14 cellular contexts compared by ENCODE assay signal in genomic region chr20:4862661-4863060, GRCh38. TPM values are rescaled to one million over a fixed set of nuclear protein-coding genes. Genes with fewer than 3 reads are reported as not detected.
A peak's percentile ranks its signal among the peaks of the same experiment; 100 is the strongest.
DNase-seq lines count a peak whose midpoint lies in the region; ATAC-seq and TF ChIP-seq lines count a peak whose summit lies in the region.
"Had no signal": no experiment of that assay in that cellular context is flagged by ENCODE, and none has a peak within 500 bp of the region (broad histone marks: within the 10 kb centered on the region; RNA-seq: fewer than 3 reads in every experiment).

No MANE protein-coding gene starts in this region.

- H3K9me3 Mint-ChIP-seq in endodermal cell = no peaks in the 10 kb centered on the region
- no peaks in the 10 kb centered on the region for H3K9me3 Mint-ChIP-seq in nephron progenitor cell
- H3K9me3 Mint-ChIP-seq in stimulated activated naive B cell treated with anti-CD40 and anti-IgM and Interleukin-4, amounts not matched to agents 10 μg/mL and 1 μg/mL and 100 μg/mL, for 72 hours = no peaks in the 10 kb centered on the region
- H3K9me3 Mint-ChIP-seq in CD8-positive, alpha-beta memory T cell = no peaks in the 10 kb centered on the region
- H3K9me3 Mint-ChIP-seq in activated CD8-positive, alpha-beta memory T cell treated with anti-CD3 and anti-CD28 coated beads, Interleukin-2, amount 10 ng/mL, durations not matched to agents 7 days and 5 days (ENCODE audit: low read depth) = no peaks in the 10 kb centered on the region
- H3K9me3 Mint-ChIP-seq: CD4-positive, alpha-beta memory T cell; GM23338; H9 had no signal

- H3K4me1 Mint-ChIP-seq in endodermal cell (no peaks in the 10 kb centered on the region), nephron progenitor cell (no peaks in the 10 kb centered on the region)
- peaks cover 7 to 11% of the 10 kb centered on the region in 2 donors for H3K4me1 Mint-ChIP-seq in stimulated activated naive B cell treated with anti-CD40 and anti-IgM and Interleukin-4, amounts not matched to agents 10 μg/mL and 1 μg/mL and 100 μg/mL, for 72 hours
- no peaks in the 10 kb centered on the region for H3K4me1 Mint-ChIP-seq in CD8-positive, alpha-beta memory T cell
- no peaks in the 10 kb centered on the region for H3K4me1 Mint-ChIP-seq in activated CD8-positive, alpha-beta memory T cell treated with anti-CD3 and anti-CD28 coated beads, Interleukin-2, amount 10 ng/mL, durations not matched to agents 7 days and 5 days
- H3K4me1 Mint-ChIP-seq: GM23338, H9 had no signal

- H3K27ac ChIP-seq in endodermal cell (ENCODE audit: low read depth, low read length) = no peak overlapping the region
- H3K27ac ChIP-seq in CD8-positive, alpha-beta memory T cell (ENCODE audit: low read depth, low read length) = no peak overlapping the region

- H3K36me3 Mint-ChIP-seq in endodermal cell (ENCODE audit: low read depth) (peaks cover 33% of the 10 kb centered on the region), nephron progenitor cell (ENCODE audit: low read depth) (peaks cover 30% of the 10 kb centered on the region)
- peaks cover 57 to 85% of the 10 kb centered on the region in 2 donors for H3K36me3 Mint-ChIP-seq in stimulated activated naive B cell treated with anti-CD40 and anti-IgM and Interleukin-4, amounts not matched to agents 10 μg/mL and 1 μg/mL and 100 μg/mL, for 72 hours
- H3K36me3 Mint-ChIP-seq in CD8-positive, alpha-beta memory T cell = peaks cover 3 to 89% (median 28%) of the 10 kb centered on the region in 3 donors
- peaks cover 24% of the 10 kb centered on the region for H3K36me3 Mint-ChIP-seq in activated CD8-positive, alpha-beta memory T cell treated with anti-CD3 and anti-CD28 coated beads, Interleukin-2, amount 10 ng/mL, durations not matched to agents 7 days and 5 days

- no peak for ATAC-seq in stimulated activated naive B cell treated with anti-CD40 and anti-IgM and Interleukin-4, amounts not matched to agents 10 μg/mL and 1 μg/mL and 100 μg/mL, for 72 hours (replicated peaks)
- ATAC-seq in HG03108 (IDR thresholded peaks at IDR 0.05; ENCODE audit: unreplicated experiment) = no peak
- no peak for ATAC-seq in activated CD8-positive, alpha-beta memory T cell treated with anti-CD3 and anti-CD28 coated beads, Interleukin-2, amount 10 ng/mL, durations not matched to agents 7 days and 5 days
- ATAC-seq: GM23338, HCT116 had no signal

- H3K27ac Mint-ChIP-seq in endodermal cell (peak overlapping the region; percentile 77), nephron progenitor cell (peak overlapping the region; percentile 81)
- H3K27ac Mint-ChIP-seq in stimulated activated naive B cell treated with anti-CD40 and anti-IgM and Interleukin-4, amounts not matched to agents 10 μg/mL and 1 μg/mL and 100 μg/mL, for 72 hours = peak overlapping the region; percentile 63
- no peak overlapping the region for H3K27ac Mint-ChIP-seq in CD8-positive, alpha-beta memory T cell
- no peak overlapping the region for H3K27ac Mint-ChIP-seq in activated CD8-positive, alpha-beta memory T cell treated with anti-CD3 and anti-CD28 coated beads, Interleukin-2, amount 10 ng/mL, durations not matched to agents 7 days and 5 days
- H3K27ac Mint-ChIP-seq: GM23338 had no signal

- no peak overlapping the region for H3K4me3 ChIP-seq in endodermal cell (ENCODE audit: low read length)
- H3K4me3 ChIP-seq in CD8-positive, alpha-beta memory T cell (ENCODE audit: low read length) = no peak overlapping the region
- H3K4me3 ChIP-seq: GM23338 had no signal

- no peaks in the 10 kb centered on the region for H3K4me1 ChIP-seq in endodermal cell (ENCODE audit: control insufficient read depth, insufficient read depth, low read length)
- H3K4me1 ChIP-seq in CD8-positive, alpha-beta memory T cell (ENCODE audit: insufficient read depth, low read length) = no peaks in the 10 kb centered on the region

- no peaks in the 10 kb centered on the region for H3K9me3 ChIP-seq in endodermal cell (ENCODE audit: control insufficient read depth, low read length)
- H3K9me3 ChIP-seq in CD8-positive, alpha-beta memory T cell (ENCODE audit: low read length) = no peaks in the 10 kb centered on the region
- H3K9me3 ChIP-seq: Caco-2 had no signal

- no peak for DNase-seq in endodermal cell
- DNase-seq in nephron progenitor cell = no peak
- no peak for DNase-seq in stimulated activated naive B cell treated with anti-CD40 and anti-IgM and Interleukin-4, amounts not matched to agents 10 μg/mL and 1 μg/mL and 100 μg/mL, for 72 hours
- no peak for DNase-seq in CD8-positive, alpha-beta memory T cell
- DNase-seq in activated CD8-positive, alpha-beta memory T cell treated with anti-CD3 and anti-CD28 coated beads, Interleukin-2, amount 10 ng/mL, durations not matched to agents 7 days and 5 days = no peak
- DNase-seq: C1 segment of cervical spinal cord; Caco-2; CD4-positive, alpha-beta memory T cell; DMS153; DND-41; H9 had no signal

- H3K36me3 ChIP-seq in endodermal cell (ENCODE audit: control insufficient read depth, insufficient read depth, low read length) = peaks cover 15% of the 10 kb centered on the region
- H3K36me3 ChIP-seq in CD8-positive, alpha-beta memory T cell (ENCODE audit: insufficient read depth, low read length) = peaks cover 22% of the 10 kb centered on the region

- POLR2A ChIA-PET in CD8-positive, alpha-beta memory T cell (lab: Charles Lee) = no interaction called here

- H3K4me3 Mint-ChIP-seq in endodermal cell (no peak overlapping the region), nephron progenitor cell (no peak overlapping the region)
- H3K4me3 Mint-ChIP-seq in stimulated activated naive B cell treated with anti-CD40 and anti-IgM and Interleukin-4, amounts not matched to agents 10 μg/mL and 1 μg/mL and 100 μg/mL, for 72 hours = peak overlapping the region in 1 of 2 donors; percentile 19
- H3K4me3 Mint-ChIP-seq in CD8-positive, alpha-beta memory T cell = no peak overlapping the region
- H3K4me3 Mint-ChIP-seq in activated CD8-positive, alpha-beta memory T cell treated with anti-CD3 and anti-CD28 coated beads, Interleukin-2, amount 10 ng/mL, durations not matched to agents 7 days and 5 days = no peak overlapping the region
- H3K4me3 Mint-ChIP-seq: CD4-positive, alpha-beta memory T cell; GM23338; H9 had no signal

- H3K27me3 Mint-ChIP-seq in endodermal cell (ENCODE audit: insufficient read depth) (no peaks in the 10 kb centered on the region), nephron progenitor cell (ENCODE audit: low read depth, poor library complexity) (no peaks in the 10 kb centered on the region)
- H3K27me3 Mint-ChIP-seq in stimulated activated naive B cell treated with anti-CD40 and anti-IgM and Interleukin-4, amounts not matched to agents 10 μg/mL and 1 μg/mL and 100 μg/mL, for 72 hours = no peaks in the 10 kb centered on the region
- peaks cover 0 to 4% of the 10 kb centered on the region in 2 donors for H3K27me3 Mint-ChIP-seq in CD8-positive, alpha-beta memory T cell
- no peaks in the 10 kb centered on the region for H3K27me3 Mint-ChIP-seq in activated CD8-positive, alpha-beta memory T cell treated with anti-CD3 and anti-CD28 coated beads, Interleukin-2, amount 10 ng/mL, durations not matched to agents 7 days and 5 days
- H3K27me3 Mint-ChIP-seq: CD4-positive, alpha-beta memory T cell had no signal

- WGBS in endodermal cell (ENCODE audit: insufficient coverage in 1 of 2, insufficient read length in 1 of 2), 2 experiments = 94 to 97% methylated on average over 13 to 14 of the region's 14 CpGs

- TF ChIP-seq CTCF in endodermal cell (conservative IDR thresholded peaks at IDR 0.05) (no peak), nephron progenitor cell (IDR thresholded peaks at IDR 0.05) (no peak)

- no peak overlapping the region for H3K9ac ChIP-seq in endodermal cell (ENCODE audit: extremely low read depth, low read length, poor library complexity, severe bottlenecking)

- CTCF ChIA-PET in CD8-positive, alpha-beta memory T cell (lab: Charles Lee) = no interaction called here
- CTCF ChIA-PET in activated CD8-positive, alpha-beta memory T cell treated with anti-CD3 and anti-CD28 coated beads, Interleukin-2, amount 10 ng/mL, durations not matched to agents 7 days and 5 days (lab: Charles Lee) = no interaction called here

- H3K27me3 ChIP-seq in endodermal cell (ENCODE audit: control insufficient read depth, insufficient read depth, low read length, poor library complexity, severe bottlenecking) = no peaks in the 10 kb centered on the region
- H3K27me3 ChIP-seq in CD8-positive, alpha-beta memory T cell (ENCODE audit: insufficient read depth, low read length, poor library complexity, severe bottlenecking) = no peaks in the 10 kb centered on the region

RNA-seq across cellular contexts. Expression of gene RASSF2, which starts 39.3 kb away (rescaled TPM):
- 1 to 10 TPM; 3.3 to 6.2 TPM for total RNA-seq in endodermal cell
- 19.7 TPM for polyA plus RNA-seq in endodermal cell (2013, experiment 1 of 2)
- 20.6 TPM for polyA plus RNA-seq in endodermal cell (2013, experiment 2 of 2)
- 10 to 100 TPM; 40.7 to 41.2 TPM for total RNA-seq in CD8-positive, alpha-beta memory T cell
- polyA plus RNA-seq in CD8-positive, alpha-beta memory T cell = 45.0 TPM
- 10 to 100 TPM; 43.2 to 46.7 TPM for total RNA-seq in activated CD8-positive, alpha-beta memory T cell treated with anti-CD3 and anti-CD28 coated beads, Interleukin-2, amount 10 ng/mL, durations not matched to agents 7 days and 5 days

Comparison
In these comparisons a context has a peak if more than half of its experiments do, and no peak if none do; other contexts are left out.
1. H3K27ac Mint-ChIP-seq: peak in endodermal cell (single experiment), nephron progenitor cell (single experiment) and stimulated activated naive B cell treated with anti-CD40 and anti-IgM and Interleukin-4, amounts not matched to agents 10 μg/mL and 1 μg/mL and 100 μg/mL, for 72 hours (single experiment); none in CD8-positive, alpha-beta memory T cell (0 of 8) and activated CD8-positive, alpha-beta memory T cell treated with anti-CD3 and anti-CD28 coated beads, Interleukin-2, amount 10 ng/mL, durations not matched to agents 7 days and 5 days (single experiment).
2. RNA of gene RASSF2, which starts 39.3 kb away (total RNA-seq): 43.2 to 46.7 TPM in activated CD8-positive, alpha-beta memory T cell treated with anti-CD3 and anti-CD28 coated beads, Interleukin-2, amount 10 ng/mL, durations not matched to agents 7 days and 5 days and 40.7 to 41.2 TPM in CD8-positive, alpha-beta memory T cell; 3.3 to 6.2 TPM in endodermal cell; every median in the first group is over 4 times any median in the second.